In the genomic region with DNA sequence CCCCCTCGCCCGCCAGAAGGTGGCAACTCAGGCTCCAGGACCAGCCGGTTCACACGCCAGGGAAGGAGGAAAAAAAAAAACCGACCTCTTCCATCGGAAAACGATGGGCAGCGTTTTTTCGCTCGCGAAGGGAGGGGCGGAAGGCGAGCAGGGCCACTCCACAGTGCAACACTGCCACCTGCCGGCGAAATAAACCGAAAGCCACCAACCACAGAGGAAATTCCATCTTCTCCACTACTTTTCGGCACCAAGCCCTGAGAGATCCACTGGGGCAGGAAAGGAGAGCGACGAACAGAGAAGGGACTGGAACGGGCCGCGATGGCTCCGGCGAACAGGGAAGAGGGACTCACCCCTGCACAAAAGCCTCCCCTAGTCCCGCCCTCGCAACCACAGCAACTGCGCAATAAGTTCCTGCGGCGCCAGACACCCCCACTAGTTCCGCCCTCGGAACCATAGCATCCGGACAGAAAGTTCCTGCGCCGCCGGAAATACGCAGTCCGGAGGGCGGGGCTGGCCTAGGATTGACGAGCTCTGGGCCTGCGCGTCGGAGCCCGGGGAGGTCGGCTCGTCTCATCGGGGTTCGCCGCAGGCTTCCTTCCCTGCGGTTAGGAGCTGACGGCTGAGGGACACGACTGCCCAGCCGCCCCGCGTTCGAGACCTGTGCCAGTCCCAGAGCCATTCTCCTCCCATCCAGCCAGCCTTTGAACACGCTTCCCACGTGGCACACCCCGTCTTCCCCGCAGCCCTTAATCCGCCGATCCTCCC, we compare ENCODE assay signal across 8 cellular contexts. TPM values are rescaled to one million over a fixed set of nuclear protein-coding genes. Genes with fewer than 3 reads are reported as not detected.
A peak's percentile ranks its signal among the peaks of the same experiment; 100 is the strongest.
DNase-seq lines count a peak whose midpoint lies in the region; ATAC-seq and TF ChIP-seq lines count a peak whose summit lies in the region.

No MANE protein-coding gene starts in this region.

- H3K4me1 Mint-ChIP-seq in activated CD4-positive, alpha-beta memory T cell treated with anti-CD3 and anti-CD28 coated beads, Interleukin-2, amount 10 ng/mL, durations not matched to agents 7 days and 5 days: peaks cover 8% of the 10 kb centered on the region

- ATAC-seq in GM19463 (IDR thresholded peaks at IDR 0.05; ENCODE audit: unreplicated experiment) (peak; percentile 92), lung (ENCODE audit: insufficient read depth, low FRiP score) (peak; percentile 94)

- no peaks in the 10 kb centered on the region for H3K36me3 ChIP-seq in lung (ENCODE audit: control insufficient read depth in 2 of 2, insufficient read depth in 2 of 2, low read length in 2 of 2)

- H3K9me3 ChIP-seq in lung (ENCODE audit: control insufficient read depth in 2 of 2, insufficient read depth in 1 of 2, low read length in 1 of 2): no peaks in the 10 kb centered on the region

- no peaks in the 10 kb centered on the region for H3K27me3 Mint-ChIP-seq in activated CD4-positive, alpha-beta memory T cell treated with anti-CD3 and anti-CD28 coated beads, Interleukin-2, amount 10 ng/mL, durations not matched to agents 7 days and 5 days

- POLR2A ChIA-PET in activated CD4-positive, alpha-beta memory T cell treated with anti-CD3 and anti-CD28 coated beads, Interleukin-2, amount 10 ng/mL, durations not matched to agents 7 days and 5 days (lab: Charles Lee): interaction anchor here (1.0 kb wide), 2 partner anchors 15 to 61 kb away, joined by 3 to 5 read pairs; no protein-coding TSS in a partner anchor

- H3K4me1 ChIP-seq in lung (ENCODE audit: control insufficient read depth in 2 of 2, insufficient read depth in 2 of 2, low read length in 2 of 2): no peaks in the 10 kb centered on the region

- CTCF ChIA-PET in activated CD4-positive, alpha-beta memory T cell treated with anti-CD3 and anti-CD28 coated beads, Interleukin-2, amount 10 ng/mL, durations not matched to agents 7 days and 5 days (lab: Charles Lee): interaction anchor here (0.7 to 1.1 kb wide), 3 partner anchors 11 to 147 kb away, joined by 4 to 12 read pairs (median 4); a partner anchor contains a TSS

- H3K4me3 ChIP-seq in HL-60 (replicated peaks; ENCODE audit: insufficient read depth, low read length) (peak overlapping the region; percentile 49), lung (peak overlapping the region; percentile 41)

- peaks cover 4% of the 10 kb centered on the region for H3K36me3 Mint-ChIP-seq in activated CD4-positive, alpha-beta memory T cell treated with anti-CD3 and anti-CD28 coated beads, Interleukin-2, amount 10 ng/mL, durations not matched to agents 7 days and 5 days (ENCODE audit: low read depth)

- H3K4me3 Mint-ChIP-seq in activated CD4-positive, alpha-beta memory T cell treated with anti-CD3 and anti-CD28 coated beads, Interleukin-2, amount 10 ng/mL, durations not matched to agents 7 days and 5 days: peak overlapping the region; percentile 82

- TF ChIP-seq CTCF in HL-60 (IDR thresholded peaks at IDR 0.05; ENCODE audit: insufficient read depth, low read length) (peak; percentile 41), lung (IDR thresholded peaks at IDR 0.05; ENCODE audit: control extremely low read depth, extremely low read depth) (peak; percentile 87)

- H3K9me3 Mint-ChIP-seq in activated CD4-positive, alpha-beta memory T cell treated with anti-CD3 and anti-CD28 coated beads, Interleukin-2, amount 10 ng/mL, durations not matched to agents 7 days and 5 days: no peaks in the 10 kb centered on the region

- WGBS in lung, 2 donors: 0% methylated on average over 46 to 61 of the region's 61 CpGs

- H3K27me3 ChIP-seq in HL-60 (ENCODE audit: insufficient read depth, poor library complexity, severe bottlenecking): no peaks in the 10 kb centered on the region
- H3K27me3 ChIP-seq in lung (ENCODE audit: control insufficient read depth, insufficient read depth): no peaks in the 10 kb centered on the region

- H3K27ac Mint-ChIP-seq in activated CD4-positive, alpha-beta memory T cell treated with anti-CD3 and anti-CD28 coated beads, Interleukin-2, amount 10 ng/mL, durations not matched to agents 7 days and 5 days: peak overlapping the region; percentile 94

- peak; percentile 90 for DNase-seq in COLO668 (lab: John Stamatoyannopoulos, UW; ENCODE audit: unreplicated experiment)
- peak; percentile 77 to 96 for DNase-seq in HL-60 (ENCODE audit: low read depth in 1 of 2, low spot score in 1 of 2)
- peak; percentile 72 for DNase-seq in NCI-H82 treated with DMSO at 0.1 percent for 48 hours (lab: John Stamatoyannopoulos, UW; ENCODE audit: unreplicated experiment)
- DNase-seq in activated CD4-positive, alpha-beta memory T cell treated with anti-CD3 and anti-CD28 coated beads, Interleukin-2, amount 10 ng/mL, durations not matched to agents 7 days and 5 days: peak; percentile 92
- peak; percentile 94 for DNase-seq in ecto neural progenitor cell (ENCODE audit: low spot score)
- peak; percentile 95 for DNase-seq in lung (ENCODE audit: low spot score)
- peak; percentile 76 to 85 (median 77) for DNase-seq in stimulated activated CD4-positive, alpha-beta T cell treated with anti-CD3 and anti-CD28 coated beads, TNF-alpha, amount 100 ng/mL, for 4 hours (ENCODE audit: low read depth in 3 of 3)

- peak overlapping the region; percentile 97 for H3K27ac ChIP-seq in HL-60 (replicated peaks)
- H3K27ac ChIP-seq in lung (ENCODE audit: low read depth in 1 of 2, low read length in 1 of 2): peak overlapping the region; percentile 85 to 93

RNA-seq across cellular contexts. Expression of a gene that starts 23.4 kb away (rescaled TPM):
- total RNA-seq in activated CD4-positive, alpha-beta memory T cell treated with anti-CD3 and anti-CD28 coated beads, Interleukin-2, amount 10 ng/mL, durations not matched to agents 7 days and 5 days: 10 to 100 TPM; 18.5 to 21.0 TPM
- 10 to 100 TPM; 18.9 to 21.4 TPM for total RNA-seq in lung
- 10 to 100 TPM; 14.0 to 16.1 TPM for polyA plus RNA-seq in lung

RNA-seq across cellular contexts. Expression of a gene that starts 37.8 kb away (rescaled TPM):
- total RNA-seq in activated CD4-positive, alpha-beta memory T cell treated with anti-CD3 and anti-CD28 coated beads, Interleukin-2, amount 10 ng/mL, durations not matched to agents 7 days and 5 days: 10 to 100 TPM; 10.3 to 12.2 TPM
- 10 to 100 TPM; 19.8 to 21.2 TPM for total RNA-seq in lung
- polyA plus RNA-seq in lung: 10 to 100 TPM; 17.3 to 34.2 TPM

Comparison
In these comparisons a context has a peak if more than half of its experiments do, and no peak if none do; other contexts are left out.
1. Peak in every context shown above with its lines: DNase-seq, ATAC-seq, H3K4me3 ChIP-seq and H3K27ac ChIP-seq.